In genomic region chr6:17585766-17586502, GRCh38 we compare ENCODE assay signal across 11 cellular contexts. TPM values are rescaled to one million over a fixed set of nuclear protein-coding genes. Genes with fewer than 3 reads are reported as not detected.
DNase-seq lines count a peak whose midpoint lies in the region; ATAC-seq and TF ChIP-seq lines count a peak whose summit lies in the region.
"Had no signal": no experiment of that assay in that cellular context is flagged by ENCODE, and none has a peak within 500 bp of the region (broad histone marks: within the 10 kb centered on the region; RNA-seq: fewer than 3 reads in every experiment).

No MANE protein-coding gene starts in this region.

- no peak for ATAC-seq in HG02623 (IDR thresholded peaks at IDR 0.05; ENCODE audit: unreplicated experiment)
- no peak for ATAC-seq in GM21723 (IDR thresholded peaks at IDR 0.05; ENCODE audit: unreplicated experiment)

- H3K4me3 ChIP-seq in GM06990 (replicated peaks; ENCODE audit: low read depth, low read length) (no peak overlapping the region), lower leg skin (ENCODE audit: low read depth, poor library complexity, severe bottlenecking) (no peak overlapping the region)
- H3K4me3 ChIP-seq: testis had no signal

- 77 to 81% methylated on average over 7 of the region's 7 CpGs for WGBS in lower leg skin, 2 donors

- intact Hi-C loops in lower leg skin (cut with DNase I; ENCODE audit: low total_unique reads), result no loop called here

- TF ChIP-seq CTCF in GM06990 (IDR thresholded peaks at IDR 0.05; ENCODE audit: insufficient read depth, low read length, poor library complexity, severe bottlenecking), result peak; percentile 13
- TF ChIP-seq CTCF in lower leg skin (IDR thresholded peaks at IDR 0.05), result no peak

- TF ChIP-seq POLR2A in lower leg skin (IDR thresholded peaks at IDR 0.05), result no peak

- no peaks in the 10 kb centered on the region for H3K36me3 ChIP-seq in GM06990 (ENCODE audit: control insufficient read depth, insufficient read depth, low read length)

- DNase-seq in GM06990 (ENCODE audit: extremely low read depth, insufficient read length) (no peak), Kasumi-1 (lab: John Stamatoyannopoulos, UW) (peak; percentile 18 to 22), astrocyte of the hippocampus (ENCODE audit: low read depth, low spot score) (peak; percentile 11), myocyte (ENCODE audit: low read depth) (peak; percentile 26), NCI-H1092 (lab: John Stamatoyannopoulos, UW) (no peak), lower leg skin (ENCODE audit: low spot score in 2 of 2) (no peak)
- DNase-seq: activated CD4-positive, CD25-positive, alpha-beta regulatory T cell treated with anti-CD3 and anti-CD28 coated beads, Interleukin-2, amount 50 U/mL, for 72 hours; effector CD4-positive, alpha-beta T cell; testis had no signal

- H3K27me3 ChIP-seq in GM06990 (replicated peaks; ENCODE audit: control insufficient read depth, insufficient read depth, low read length), result no peaks in the 10 kb centered on the region
- H3K27me3 ChIP-seq: testis had no signal

RNA-seq across cellular contexts. Expression of gene FAM8A1, which starts 14.2 kb away (rescaled TPM):
- total RNA-seq in myocyte (25.7 and 28.1 TPM in 2 replicates), lower leg skin (10 to 100 TPM; 32.9 to 42.0 (median 34.6) TPM)
- 15.6 TPM for polyA plus RNA-seq in myocyte (2012)

Comparison
In these comparisons a context has a peak if more than half of its experiments do, and no peak if none do; other contexts are left out.
1. DNase-seq: peak in Kasumi-1 (2 of 2), astrocyte of the hippocampus (single experiment) and myocyte (single experiment); none in GM06990 (single experiment), NCI-H1092 (single experiment) and lower leg skin (0 of 2).